8 cellular contexts compared by ENCODE assay signal in genomic region chr5:37005946-37006540, GRCh38.
DNase-seq lines count a peak whose midpoint lies in the region; ATAC-seq and TF ChIP-seq lines count a peak whose summit lies in the region.

No MANE protein-coding gene starts in this region.

- peak; percentile 49 for TF ChIP-seq RAD21 in HCT116 (IDR thresholded peaks at IDR 0.05; ENCODE audit: low read depth)

- H3K4me3 Mint-ChIP-seq in activated T-cell treated with anti-CD3 and anti-CD28 coated beads, Interleukin-2, amount 50 U/mL, for 72 hours = no peak overlapping the region

- H3K36me3 ChIP-seq in HCT116 (ENCODE audit: control insufficient read depth in 1 of 2, insufficient read depth in 2 of 2, low read length in 2 of 2) = peaks cover 11 to 33% of the 10 kb centered on the region in 2 experiments; a peak in 2 of 4 replicates
- H3K36me3 ChIP-seq in testis (ENCODE audit: low read depth, missing control alignments) = no peaks in the 10 kb centered on the region

- no peak overlapping the region for H2AFZ ChIP-seq in HCT116 (ENCODE audit: low read depth, low read length, poor library complexity, severe bottlenecking)

- ATAC-seq in HCT116 (peak; percentile 52; the same call in 1 of the 2 replicates), foreskin keratinocyte (peak; percentile 39)
- ATAC-seq in activated T-cell treated with anti-CD3 and anti-CD28 coated beads, Interleukin-2, amount 50 U/mL, for 72 hours (replicated peaks in 1 of 2) = no peak

- H3K4me3 ChIP-seq in HCT116 (replicated peaks in 1 of 2; ENCODE audit: low read depth in 1 of 2, low read length in 2 of 2) = no peak overlapping the region
- H3K4me3 ChIP-seq in testis = no peak overlapping the region

- peak; percentile 6 for DNase-seq in Caki2 (ENCODE audit: low read depth)
- DNase-seq in HCT116 (ENCODE audit: low read depth, low spot score) = peak; percentile 7
- DNase-seq in SK-N-DZ (ENCODE audit: low spot score) = peak; percentile 6
- peak in 1 of 2 donors; percentile 15 for DNase-seq in foreskin keratinocyte
- DNase-seq in testis = no peak
- no peak for DNase-seq in activated naive CD4-positive, alpha-beta T cell treated with Interleukin-2 at 50 U/mL for 16 hours
- DNase-seq in activated T-cell treated with anti-CD3 and anti-CD28 coated beads, Interleukin-2, amount 50 U/mL, for 72 hours = no peak
- DNase-seq in central memory CD4-positive, alpha-beta T cell = no peak

- no peak overlapping the region for H3K9ac ChIP-seq in HCT116 (ENCODE audit: low read length)

- intact Hi-C loops in HCT116 (cut with micrococcal nuclease) = loop anchor here (5.0 to 10.0 kb wide), 2 partner anchors 131 to 274 kb away; partner anchors contain the start of gene NIPBL
- intact Hi-C loops in testis (cut with DNase I; ENCODE audit: low total_unique reads) = no loop called here

- CTCF ChIA-PET in HCT116 (lab: Charles Lee) = interaction anchor here (0.6 to 2.1 kb wide), 15 partner anchors 8 to 316 kb away, joined by 3 to 9 read pairs (median 4); no protein-coding TSS in a partner anchor

- H3K4me1 Mint-ChIP-seq in activated T-cell treated with anti-CD3 and anti-CD28 coated beads, Interleukin-2, amount 50 U/mL, for 72 hours (ENCODE audit: low read depth) = no peaks in the 10 kb centered on the region

- H3K9me3 Mint-ChIP-seq in activated T-cell treated with anti-CD3 and anti-CD28 coated beads, Interleukin-2, amount 50 U/mL, for 72 hours = no peaks in the 10 kb centered on the region

- H4K20me1 ChIP-seq in HCT116 (ENCODE audit: insufficient read depth) = 0 out of 2 replicates have a peak, but pooled peaks cover 5% of the 10 kb centered on the region

- POLR2A ChIA-PET in HCT116 (lab: Charles Lee) = no interaction called here

- peaks cover 0 to 9% of the 10 kb centered on the region in 2 donors for H3K36me3 Mint-ChIP-seq in activated T-cell treated with anti-CD3 and anti-CD28 coated beads, Interleukin-2, amount 50 U/mL, for 72 hours (ENCODE audit: insufficient read depth in 2 of 2)

- no peaks in the 10 kb centered on the region for H3K9me2 ChIP-seq in HCT116 (ENCODE audit: insufficient read depth)

- in situ Hi-C loops in Caki2 (cut with HindIII; ENCODE audit: low pct_unique_long_range_greater_than_20kb, low sequenced_read_pairs) = no loop called here

- H3K27me3 Mint-ChIP-seq in activated T-cell treated with anti-CD3 and anti-CD28 coated beads, Interleukin-2, amount 50 U/mL, for 72 hours (ENCODE audit: low read depth) = no peaks in the 10 kb centered on the region

- H3K27ac ChIP-seq in HCT116 (ENCODE audit: low read depth, low read length) (no peak overlapping the region), foreskin keratinocyte (no peak overlapping the region), testis (no peak overlapping the region)

- H3K27ac Mint-ChIP-seq in activated T-cell treated with anti-CD3 and anti-CD28 coated beads, Interleukin-2, amount 50 U/mL, for 72 hours = no peak overlapping the region

- no peaks in the 10 kb centered on the region for H3K79me2 ChIP-seq in HCT116 (ENCODE audit: insufficient read depth, low read length)

- no TSS peak for BruUV-seq in HCT116 (replicated peaks; lab: Mats Ljungman, UMichigan)

- H3K9me3 ChIP-seq in HCT116 (ENCODE audit: control insufficient read depth in 1 of 2, insufficient read depth in 1 of 2, low read depth in 1 of 2, low read length in 2 of 2) (no peaks in the 10 kb centered on the region), testis (no peaks in the 10 kb centered on the region)

- 50 to 54% methylated on average over 5 of the region's 5 CpGs for WGBS in testis, 2 donors

- H3K4me2 ChIP-seq in HCT116 (ENCODE audit: low read length) = no peak overlapping the region

- TF ChIP-seq CTCF in HCT116 (IDR thresholded peaks at IDR 0.05 in 2 of 3, conservative IDR thresholded peaks at IDR 0.05 in 1 of 3; ENCODE audit: borderline replicate concordance in 1 of 3, insufficient read depth in 1 of 3, low read depth in 2 of 3, low read length in 2 of 3) = peak; percentile 44 to 71 (median 49); a peak in 5 of 6 replicates
- peak; percentile 72 for TF ChIP-seq CTCF in foreskin keratinocyte (conservative IDR thresholded peaks at IDR 0.05)
- TF ChIP-seq CTCF in testis (IDR thresholded peaks at IDR 0.05) = peak; percentile 29 to 64 (median 36)

- H3K27me3 ChIP-seq in HCT116 (ENCODE audit: insufficient read depth, low read length) (no peaks in the 10 kb centered on the region), foreskin keratinocyte (no peaks in the 10 kb centered on the region), testis (no peaks in the 10 kb centered on the region)

- H3K4me1 ChIP-seq in HCT116 (ENCODE audit: control insufficient read depth in 1 of 2, insufficient read depth in 2 of 2, low read length in 2 of 2) (no peaks in the 10 kb centered on the region), foreskin keratinocyte (no peaks in the 10 kb centered on the region), testis (no peaks in the 10 kb centered on the region)

- TF ChIP-seq POLR2A in HCT116 (IDR thresholded peaks at IDR 0.05; ENCODE audit: borderline replicate concordance, extremely low read depth, insufficient read depth, insufficient read length) (no peak), testis (IDR thresholded peaks at IDR 0.05) (no peak)

- RAD21 ChIA-PET in HCT116 (lab: Charles Lee; ENCODE audit: low non-redundant PET in 1 of 2, low total read pairs in 2 of 2, uncharacterized antibody in 2 of 2, unreplicated experiment in 2 of 2) = no interaction called here

TF ChIP-seq in HCT116, 20 proteins besides CTCF, POLR2A, EP300 and RAD21:
- TF ChIP-seq SP1 (IDR thresholded peaks at IDR 0.05; ENCODE audit: low read depth) (no peak), FOSL1 (IDR thresholded peaks at IDR 0.05; ENCODE audit: low read depth) (no peak), SRF (IDR thresholded peaks at IDR 0.05; ENCODE audit: low read depth) (no peak), ZFX (IDR thresholded peaks at IDR 0.05) (no peak), REST (IDR thresholded peaks at IDR 0.05; ENCODE audit: low read depth) (no peak)
TF ChIP-seq in HCT116: peak in this region for 0.

Comparison
In these comparisons a context has a peak if more than half of its experiments do, and no peak if none do; other contexts are left out.
1. DNase-seq: peak in Caki2 (single experiment), HCT116 (single experiment) and SK-N-DZ (single experiment); none in testis (single experiment), activated naive CD4-positive, alpha-beta T cell treated with Interleukin-2 at 50 U/mL for 16 hours (single experiment), activated T-cell treated with anti-CD3 and anti-CD28 coated beads, Interleukin-2, amount 50 U/mL, for 72 hours (0 of 2) and central memory CD4-positive, alpha-beta T cell (single experiment).
2. ATAC-seq: peak in HCT116 (single experiment) and foreskin keratinocyte (single experiment); none in activated T-cell treated with anti-CD3 and anti-CD28 coated beads, Interleukin-2, amount 50 U/mL, for 72 hours (0 of 2).
3. Peak in every context shown above with its lines, with median percentiles within 50 percentile points of each other: CTCF ChIP-seq.